ENCODE assay signal across 12 cellular contexts in genomic region chr3:195087321-195087720, GRCh38.
A peak's percentile ranks its signal among the peaks of the same experiment; 100 is the strongest.
DNase-seq lines count a peak whose midpoint lies in the region; ATAC-seq, FAIRE-seq and TF ChIP-seq lines count a peak whose summit lies in the region.
"Had no signal": no experiment of that assay in that cellular context is flagged by ENCODE, and none has a peak within 500 bp of the region (broad histone marks: within the 10 kb centered on the region; RNA-seq: fewer than 3 reads in every experiment).

No MANE protein-coding gene starts in this region.

- H3K36me3 Mint-ChIP-seq in central memory CD8-positive, alpha-beta T cell (ENCODE audit: insufficient read depth) = peaks cover 2% of the 10 kb centered on the region

- peak overlapping the region; percentile 95 for H3K27ac Mint-ChIP-seq in central memory CD8-positive, alpha-beta T cell (ENCODE audit: low read depth)

- H3K9me3 ChIP-seq in lower lobe of right lung (no peaks in the 10 kb centered on the region), upper lobe of right lung (no peaks in the 10 kb centered on the region)
- H3K9me3 ChIP-seq: esophagus muscularis mucosa, thoracic aorta had no signal

- intact Hi-C loops in cardiac septum (cut with DNase I) = no loop called here
- intact Hi-C loops in Right ventricle myocardium superior (cut with DNase I) = no loop called here
- intact Hi-C loops in lower lobe of right lung (cut with DNase I) = no loop called here
- intact Hi-C loops in upper lobe of right lung (cut with DNase I) = no loop called here

- H3K36me3 ChIP-seq in lower lobe of right lung (no peaks in the 10 kb centered on the region), upper lobe of right lung (no peaks in the 10 kb centered on the region)
- H3K36me3 ChIP-seq: esophagus muscularis mucosa, thoracic aorta had no signal

- no peak overlapping the region for H3K27ac ChIP-seq in lower lobe of right lung
- no peak overlapping the region for H3K27ac ChIP-seq in upper lobe of right lung
- H3K27ac ChIP-seq: esophagus muscularis mucosa, thoracic aorta had no signal

- no peaks in the 10 kb centered on the region for H3K27me3 ChIP-seq in lower lobe of right lung (ENCODE audit: low read depth)
- no peaks in the 10 kb centered on the region for H3K27me3 ChIP-seq in upper lobe of right lung
- H3K27me3 ChIP-seq: esophagus muscularis mucosa had no signal

- ATAC-seq in Right ventricle myocardium superior (ENCODE audit: poor library complexity) = no peak
- ATAC-seq in central memory CD8-positive, alpha-beta T cell (replicated peaks; ENCODE audit: extremely low read depth, poor library complexity, severe bottlenecking) = no peak
- no peak for ATAC-seq in lower lobe of right lung
- no peak for ATAC-seq in upper lobe of right lung
- no peak for ATAC-seq in HG03280 (IDR thresholded peaks at IDR 0.05; ENCODE audit: unreplicated experiment)

- no peaks in the 10 kb centered on the region for H3K27me3 Mint-ChIP-seq in central memory CD8-positive, alpha-beta T cell

- DNase-seq in cardiac septum (ENCODE audit: low spot score) = peak; percentile 54
- DNase-seq in Right ventricle myocardium superior = no peak
- no peak for DNase-seq in central memory CD8-positive, alpha-beta T cell (ENCODE audit: low spot score in 2 of 2)
- peak; percentile 18 for DNase-seq in lower lobe of right lung
- DNase-seq in upper lobe of right lung = peak; percentile 35
- no peak for DNase-seq in SIG-M5 treated with dmso at 0.1 percent for 504 hours (lab: John Stamatoyannopoulos, UW; ENCODE audit: unreplicated experiment)
- DNase-seq in RCC 7860 (ENCODE audit: low spot score) = no peak
- DNase-seq: AML-193 had no signal

- no peak for TF ChIP-seq CTCF in lower lobe of right lung (IDR thresholded peaks at IDR 0.05)
- no peak for TF ChIP-seq CTCF in upper lobe of right lung (IDR thresholded peaks at IDR 0.05)

- H3K9me3 Mint-ChIP-seq in central memory CD8-positive, alpha-beta T cell = no peaks in the 10 kb centered on the region

- peaks cover 14% of the 10 kb centered on the region for H3K4me1 Mint-ChIP-seq in central memory CD8-positive, alpha-beta T cell

- no peak overlapping the region for H3K4me3 ChIP-seq in lower lobe of right lung
- no peak overlapping the region for H3K4me3 ChIP-seq in upper lobe of right lung
- H3K4me3 ChIP-seq: lung, thoracic aorta had no signal

- peak overlapping the region; percentile 84 for H3K4me3 Mint-ChIP-seq in central memory CD8-positive, alpha-beta T cell

- FAIRE-seq in RCC 7860 (lab: Jason Lieb, UNC) = no peak

- H3K4me1 ChIP-seq in lower lobe of right lung = peaks cover 2% of the 10 kb centered on the region
- H3K4me1 ChIP-seq in upper lobe of right lung = no peaks in the 10 kb centered on the region

Comparison
In these comparisons a context has a peak if more than half of its experiments do, and no peak if none do; other contexts are left out.
1. DNase-seq: peak in cardiac septum (single experiment), lower lobe of right lung (single experiment) and upper lobe of right lung (single experiment); none in Right ventricle myocardium superior (single experiment), central memory CD8-positive, alpha-beta T cell (0 of 2), SIG-M5 treated with dmso at 0.1 percent for 504 hours (single experiment) and RCC 7860 (single experiment).